8 cellular contexts compared by ENCODE assay signal in genomic region chr1:194295690-194296089, GRCh38.
DNase-seq lines count a peak whose midpoint lies in the region; ATAC-seq and TF ChIP-seq lines count a peak whose summit lies in the region.

No MANE protein-coding gene starts in this region.

- DNase-seq in activated CD4-positive, alpha-beta T cell treated with anti-CD3 and anti-CD28 coated beads for 36 hours: peak; percentile 27
- no peak for DNase-seq in activated CD4-positive, alpha-beta T cell treated with anti-CD3 and anti-CD28 coated beads, Interleukin-2, amount 50 U/mL, for 4 hours
- DNase-seq in RWPE2 (ENCODE audit: low spot score): no peak
- peak; percentile 68 for DNase-seq in fibroblast of pulmonary artery (ENCODE audit: low read depth)
- DNase-seq in retina: peak; percentile 9
- no peak for DNase-seq in lower leg skin (ENCODE audit: low spot score in 2 of 2)

- no peak overlapping the region for H3K4me3 Mint-ChIP-seq in activated CD4-positive, alpha-beta T cell treated with anti-CD3 and anti-CD28 coated beads for 36 hours

- no peaks in the 10 kb centered on the region for H3K36me3 ChIP-seq in RWPE2 (ENCODE audit: low read depth)

- H3K27me3 Mint-ChIP-seq in activated CD4-positive, alpha-beta T cell treated with anti-CD3 and anti-CD28 coated beads for 36 hours: no peaks in the 10 kb centered on the region

- no peak for TF ChIP-seq POLR2A in lower leg skin (IDR thresholded peaks at IDR 0.05)

- peaks cover 44% of the 10 kb centered on the region for H3K4me1 Mint-ChIP-seq in activated CD4-positive, alpha-beta T cell treated with anti-CD3 and anti-CD28 coated beads for 36 hours

- H3K4me1 ChIP-seq in RWPE2 (ENCODE audit: insufficient read depth, poor library complexity, severe bottlenecking): no peaks in the 10 kb centered on the region

- peaks cover 2% of the 10 kb centered on the region for H3K36me3 Mint-ChIP-seq in activated CD4-positive, alpha-beta T cell treated with anti-CD3 and anti-CD28 coated beads for 36 hours (ENCODE audit: low read depth)

- no peaks in the 10 kb centered on the region for H3K9me3 ChIP-seq in RWPE2 (ENCODE audit: severe bottlenecking)

- H3K27ac ChIP-seq in RWPE2 (ENCODE audit: poor library complexity, severe bottlenecking): no peak overlapping the region

- 38 to 43% methylated on average over 1 of the region's 1 CpG for WGBS in lower leg skin, 2 donors

- TF ChIP-seq CTCF in RWPE2 (IDR thresholded peaks at IDR 0.05; ENCODE audit: poor library complexity, severe bottlenecking) (peak; percentile 34), fibroblast of pulmonary artery (IDR thresholded peaks at IDR 0.05; ENCODE audit: low read length, missing control alignments) (peak; percentile 81), lower leg skin (IDR thresholded peaks at IDR 0.05) (no peak)

- ATAC-seq in activated CD4-positive, alpha-beta T cell treated with anti-CD3 and anti-CD28 coated beads for 36 hours: peak; percentile 76
- peak; percentile 88 for ATAC-seq in GM21447 (IDR thresholded peaks at IDR 0.05; ENCODE audit: unreplicated experiment)
- ATAC-seq in HG03575 (IDR thresholded peaks at IDR 0.05; ENCODE audit: extremely low read depth, insufficient number of reproducible peaks, low FRiP score, unreplicated experiment): peak; percentile 83
- ATAC-seq in RWPE2 (ENCODE audit: low read depth): peak; percentile 64; the same call in 2 of the 3 replicates

- CTCF ChIA-PET in activated CD4-positive, alpha-beta T cell treated with anti-CD3 and anti-CD28 coated beads for 36 hours (lab: Charles Lee): interaction anchor here (1.1 to 1.2 kb wide), 2 partner anchors 509 to 682 kb away, joined by 3 to 6 read pairs; no protein-coding TSS in a partner anchor

- POLR2A ChIA-PET in activated CD4-positive, alpha-beta T cell treated with anti-CD3 and anti-CD28 coated beads for 36 hours (lab: Charles Lee): no interaction called here

- intact Hi-C loops in activated CD4-positive, alpha-beta T cell treated with anti-CD3 and anti-CD28 coated beads for 36 hours (cut with DNase I, micrococcal nuclease): loop anchor here (1.0 to 10.0 kb wide), 12 partner anchors 491 to 1823 kb away; partner anchors contain the start of genes RGS2 (in 2 of the 2) and CDC73 (in 1 of the 2)
- intact Hi-C loops in lower leg skin (cut with DNase I; ENCODE audit: low total_unique reads): no loop called here

- H3K4me3 ChIP-seq in RWPE2 (ENCODE audit: severe bottlenecking) (no peak overlapping the region), fibroblast of pulmonary artery (replicated peaks; ENCODE audit: low read depth, low read length) (no peak overlapping the region), lower leg skin (ENCODE audit: low read depth, poor library complexity, severe bottlenecking) (no peak overlapping the region)

- H3K27ac Mint-ChIP-seq in activated CD4-positive, alpha-beta T cell treated with anti-CD3 and anti-CD28 coated beads for 36 hours: peak overlapping the region; percentile 53

- no peaks in the 10 kb centered on the region for H3K9me3 Mint-ChIP-seq in activated CD4-positive, alpha-beta T cell treated with anti-CD3 and anti-CD28 coated beads for 36 hours (ENCODE audit: low read depth)

- no peaks in the 10 kb centered on the region for H3K27me3 ChIP-seq in RWPE2 (ENCODE audit: insufficient read depth, poor library complexity, severe bottlenecking)

Comparison
In these comparisons a context has a peak if more than half of its experiments do, and no peak if none do; other contexts are left out.
1. DNase-seq: peak in activated CD4-positive, alpha-beta T cell treated with anti-CD3 and anti-CD28 coated beads for 36 hours (single experiment), fibroblast of pulmonary artery (single experiment) and retina (single experiment); none in activated CD4-positive, alpha-beta T cell treated with anti-CD3 and anti-CD28 coated beads, Interleukin-2, amount 50 U/mL, for 4 hours (0 of 2), RWPE2 (single experiment) and lower leg skin (0 of 2).
2. CTCF ChIP-seq: peak in RWPE2 (single experiment) and fibroblast of pulmonary artery (single experiment); none in lower leg skin (0 of 3).
3. Peak in every context shown above with its lines, with median percentiles within 50 percentile points of each other: ATAC-seq.